Comparison of ENCODE assay signal across 8 cellular contexts in the genomic region with DNA sequence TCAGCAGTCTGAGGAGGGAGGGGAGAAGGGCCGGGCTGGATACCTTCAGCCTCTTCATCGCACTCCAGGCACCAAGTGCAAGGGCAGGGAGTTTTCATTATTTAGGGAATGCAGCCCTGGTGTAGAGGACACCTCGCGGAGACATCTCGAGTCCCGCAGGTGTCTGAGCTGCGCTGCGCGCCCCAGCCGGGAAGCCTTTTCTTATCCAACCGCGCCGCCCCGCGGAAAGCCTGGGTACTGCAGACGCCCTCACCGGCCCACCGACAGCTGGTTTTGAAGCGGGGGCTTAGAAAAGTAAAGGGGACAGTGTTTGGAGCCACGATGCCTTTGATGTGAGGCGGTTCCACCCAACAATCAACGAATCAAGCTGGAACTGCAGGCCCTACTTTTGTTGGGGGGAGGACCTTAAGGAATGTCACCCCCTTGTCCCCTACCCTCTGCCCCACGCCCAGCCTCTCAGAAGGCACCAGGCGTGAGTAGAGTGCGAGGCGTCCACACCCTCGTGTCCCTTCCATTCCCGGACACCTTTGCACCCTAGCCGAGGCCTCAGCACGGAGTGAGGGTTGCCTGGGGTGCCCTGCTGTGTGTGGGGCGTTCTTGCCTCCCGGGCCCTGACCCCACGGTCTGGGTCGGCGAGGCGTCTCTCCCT. TPM values are rescaled to one million over a fixed set of nuclear protein-coding genes. Genes with fewer than 3 reads are reported as not detected.
A peak's percentile ranks its signal among the peaks of the same experiment; 100 is the strongest.
DNase-seq lines count a peak whose midpoint lies in the region; ATAC-seq and TF ChIP-seq lines count a peak whose summit lies in the region.

No MANE protein-coding gene starts in this region.

- WGBS in liver = 3% methylated on average over 36 of the region's 36 CpGs

- DNase-seq in AG09309 (ENCODE audit: low read depth) (no peak), NCI-H2171 treated with DMSO at 0.1 percent for 48 hours (lab: John Stamatoyannopoulos, UW) (peak; percentile 82), dermis microvascular lymphatic vessel endothelial cell (ENCODE audit: low read depth in 2 of 2) (peak; percentile 17 to 55)
- peak; percentile 79 to 80 for DNase-seq in activated CD4-positive, alpha-beta T cell treated with anti-CD3 and anti-CD28 coated beads, Interleukin-2, amount 50 U/mL, for 24 hours (ENCODE audit: low read depth in 1 of 2, low spot score in 1 of 2)
- DNase-seq in stimulated activated CD8-positive, alpha-beta memory T cell treated with anti-CD3 and anti-CD28 coated beads, Interleukin-12 subunit alpha, Interleukin-12 subunit beta, amount 100 ng/mL, for 1 hour (ENCODE audit: low read depth) = peak; percentile 76

- H3K4me3 ChIP-seq in AG09309 (ENCODE audit: control insufficient read depth, low read depth, low read length) (peak overlapping the region; percentile 48), liver (ENCODE audit: low read depth in 1 of 3, low read length in 3 of 3) (peak overlapping the region in 1 of 3 donors; percentile 51)

- no peaks in the 10 kb centered on the region for H3K36me3 ChIP-seq in liver (ENCODE audit: control insufficient read depth in 4 of 4, insufficient read depth in 3 of 4, low read depth in 1 of 4, low read length in 3 of 4)

- no peaks in the 10 kb centered on the region for H3K9me3 ChIP-seq in liver (ENCODE audit: control insufficient read depth in 4 of 4, low read length in 3 of 4)

- peak; percentile 95 for TF ChIP-seq RAD21 in liver (IDR thresholded peaks at IDR 0.05)

- TF ChIP-seq CTCF in AG09309 (IDR thresholded peaks at IDR 0.05; ENCODE audit: control insufficient read depth, insufficient read depth, low read depth, low read length, missing control alignments) = peak; percentile 99
- TF ChIP-seq CTCF in liver (IDR thresholded peaks at IDR 0.05; ENCODE audit: low read depth, low read length, missing input control) = peak; percentile 97

- no peak overlapping the region for H3K27ac ChIP-seq in liver (ENCODE audit: low read depth in 1 of 2, low read length in 2 of 2)

- H3K27me3 ChIP-seq in liver (ENCODE audit: control insufficient read depth in 4 of 4, insufficient read depth in 4 of 4, low read length in 3 of 4) = peaks cover 13 to 30% (median 17%) of the 10 kb centered on the region in 4 donors

- ATAC-seq in GM21390 (IDR thresholded peaks at IDR 0.05; ENCODE audit: unreplicated experiment) (peak; percentile 37), HG03280 (IDR thresholded peaks at IDR 0.05; ENCODE audit: unreplicated experiment) (no peak)

- no peak overlapping the region for H3K9ac ChIP-seq in liver (ENCODE audit: low read depth in 1 of 2, low read length in 2 of 2)

- peaks cover 14 to 34% (median 25%) of the 10 kb centered on the region in 4 donors for H3K4me1 ChIP-seq in liver (ENCODE audit: control insufficient read depth in 4 of 4, insufficient read depth in 4 of 4, low read length in 3 of 4)

TF ChIP-seq in liver, 16 proteins besides CTCF, POLR2A, EP300 and RAD21:
- no peak for TF ChIP-seq SP1 (IDR thresholded peaks at IDR 0.05)
- no peak for TF ChIP-seq NR2F2 (IDR thresholded peaks at IDR 0.05)
- TF ChIP-seq, protein P1, sequence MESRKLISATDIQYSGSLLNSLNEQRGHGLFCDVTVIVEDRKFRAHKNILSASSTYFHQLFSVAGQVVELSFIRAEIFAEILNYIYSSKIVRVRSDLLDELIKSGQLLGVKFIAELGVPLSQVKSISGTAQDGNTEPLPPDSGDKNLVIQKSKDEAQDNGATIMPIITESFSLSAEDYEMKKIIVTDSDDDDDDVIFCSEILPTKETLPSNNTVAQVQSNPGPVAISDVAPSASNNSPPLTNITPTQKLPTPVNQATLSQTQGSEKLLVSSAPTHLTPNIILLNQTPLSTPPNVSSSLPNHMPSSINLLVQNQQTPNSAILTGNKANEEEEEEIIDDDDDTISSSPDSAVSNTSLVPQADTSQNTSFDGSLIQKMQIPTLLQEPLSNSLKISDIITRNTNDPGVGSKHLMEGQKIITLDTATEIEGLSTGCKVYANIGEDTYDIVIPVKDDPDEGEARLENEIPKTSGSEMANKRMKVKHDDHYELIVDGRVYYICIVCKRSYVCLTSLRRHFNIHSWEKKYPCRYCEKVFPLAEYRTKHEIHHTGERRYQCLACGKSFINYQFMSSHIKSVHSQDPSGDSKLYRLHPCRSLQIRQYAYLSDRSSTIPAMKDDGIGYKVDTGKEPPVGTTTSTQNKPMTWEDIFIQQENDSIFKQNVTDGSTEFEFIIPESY (IDR thresholded peaks at IDR 0.05) = no peak
- no peak for TF ChIP-seq TAF1 (conservative IDR thresholded peaks at IDR 0.05)
- no peak for TF ChIP-seq YY1 (IDR thresholded peaks at IDR 0.05)
- TF ChIP-seq RXRA (IDR thresholded peaks at IDR 0.05) = no peak
- no peak for TF ChIP-seq FOXA2 (IDR thresholded peaks at IDR 0.05)
- no peak for TF ChIP-seq EGR1 (IDR thresholded peaks at IDR 0.05; ENCODE audit: low read depth in 2 of 2)
- TF ChIP-seq FOXA1 (IDR thresholded peaks at IDR 0.05) = no peak
- TF ChIP-seq HNF4A (conservative IDR thresholded peaks at IDR 0.05) = no peak
- no peak for TF ChIP-seq JUND (IDR thresholded peaks at IDR 0.05)
- TF ChIP-seq, protein P2, sequence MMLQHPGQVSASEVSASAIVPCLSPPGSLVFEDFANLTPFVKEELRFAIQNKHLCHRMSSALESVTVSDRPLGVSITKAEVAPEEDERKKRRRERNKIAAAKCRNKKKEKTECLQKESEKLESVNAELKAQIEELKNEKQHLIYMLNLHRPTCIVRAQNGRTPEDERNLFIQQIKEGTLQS (IDR thresholded peaks at IDR 0.05) = no peak
- TF ChIP-seq GABPA (IDR thresholded peaks at IDR 0.05 in 1 of 2, conservative IDR thresholded peaks at IDR 0.05 in 1 of 2) = no peak
- no peak for TF ChIP-seq HNF4G (IDR thresholded peaks at IDR 0.05)
- TF ChIP-seq, protein P3, sequence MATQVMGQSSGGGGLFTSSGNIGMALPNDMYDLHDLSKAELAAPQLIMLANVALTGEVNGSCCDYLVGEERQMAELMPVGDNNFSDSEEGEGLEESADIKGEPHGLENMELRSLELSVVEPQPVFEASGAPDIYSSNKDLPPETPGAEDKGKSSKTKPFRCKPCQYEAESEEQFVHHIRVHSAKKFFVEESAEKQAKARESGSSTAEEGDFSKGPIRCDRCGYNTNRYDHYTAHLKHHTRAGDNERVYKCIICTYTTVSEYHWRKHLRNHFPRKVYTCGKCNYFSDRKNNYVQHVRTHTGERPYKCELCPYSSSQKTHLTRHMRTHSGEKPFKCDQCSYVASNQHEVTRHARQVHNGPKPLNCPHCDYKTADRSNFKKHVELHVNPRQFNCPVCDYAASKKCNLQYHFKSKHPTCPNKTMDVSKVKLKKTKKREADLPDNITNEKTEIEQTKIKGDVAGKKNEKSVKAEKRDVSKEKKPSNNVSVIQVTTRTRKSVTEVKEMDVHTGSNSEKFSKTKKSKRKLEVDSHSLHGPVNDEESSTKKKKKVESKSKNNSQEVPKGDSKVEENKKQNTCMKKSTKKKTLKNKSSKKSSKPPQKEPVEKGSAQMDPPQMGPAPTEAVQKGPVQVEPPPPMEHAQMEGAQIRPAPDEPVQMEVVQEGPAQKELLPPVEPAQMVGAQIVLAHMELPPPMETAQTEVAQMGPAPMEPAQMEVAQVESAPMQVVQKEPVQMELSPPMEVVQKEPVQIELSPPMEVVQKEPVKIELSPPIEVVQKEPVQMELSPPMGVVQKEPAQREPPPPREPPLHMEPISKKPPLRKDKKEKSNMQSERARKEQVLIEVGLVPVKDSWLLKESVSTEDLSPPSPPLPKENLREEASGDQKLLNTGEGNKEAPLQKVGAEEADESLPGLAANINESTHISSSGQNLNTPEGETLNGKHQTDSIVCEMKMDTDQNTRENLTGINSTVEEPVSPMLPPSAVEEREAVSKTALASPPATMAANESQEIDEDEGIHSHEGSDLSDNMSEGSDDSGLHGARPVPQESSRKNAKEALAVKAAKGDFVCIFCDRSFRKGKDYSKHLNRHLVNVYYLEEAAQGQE (IDR thresholded peaks at IDR 0.05) = no peak
- TF ChIP-seq, protein P4, sequence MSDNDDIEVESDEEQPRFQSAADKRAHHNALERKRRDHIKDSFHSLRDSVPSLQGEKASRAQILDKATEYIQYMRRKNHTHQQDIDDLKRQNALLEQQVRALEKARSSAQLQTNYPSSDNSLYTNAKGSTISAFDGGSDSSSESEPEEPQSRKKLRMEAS (IDR thresholded peaks at IDR 0.05) = no peak

RNA-seq across cellular contexts. Expression of a gene that starts 8.6 kb away (rescaled TPM):
- not detected in 2 replicates for total RNA-seq in dermis microvascular lymphatic vessel endothelial cell
- total RNA-seq in liver = not detected
- not detected for polyA plus RNA-seq in liver
